10 cellular contexts compared by ENCODE assay signal in the genomic region with DNA sequence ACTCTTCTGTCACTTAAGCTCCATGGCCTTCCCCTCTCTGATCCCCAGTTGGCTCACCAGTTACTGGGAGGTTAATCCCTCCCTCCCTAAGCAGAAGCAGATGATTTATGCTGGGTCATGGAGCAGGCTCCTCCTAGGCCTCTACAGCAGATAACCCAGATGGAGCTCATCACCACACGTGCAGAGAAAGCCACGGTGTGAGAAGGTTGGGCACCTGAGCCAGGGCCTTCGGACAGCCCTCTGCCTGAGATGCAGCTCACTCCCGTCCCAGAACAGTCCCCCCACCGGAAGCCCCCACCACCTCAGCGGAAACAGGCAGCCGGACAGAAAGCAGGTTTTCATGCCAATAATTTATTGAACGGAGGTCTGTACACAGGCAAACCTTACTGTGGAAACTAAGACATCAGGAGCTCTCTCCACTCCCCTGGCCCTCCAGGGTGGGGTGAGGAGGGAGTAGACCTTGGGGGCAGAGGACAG. TPM values are rescaled to one million over a fixed set of nuclear protein-coding genes. Genes with fewer than 3 reads are reported as not detected.
DNase-seq lines count a peak whose midpoint lies in the region; ATAC-seq and TF ChIP-seq lines count a peak whose summit lies in the region.
"Had no signal": no experiment of that assay in that cellular context is flagged by ENCODE, and none has a peak within 500 bp of the region (broad histone marks: within the 10 kb centered on the region; RNA-seq: fewer than 3 reads in every experiment).

No MANE protein-coding gene starts in this region.

- H3K4me2 ChIP-seq in IMR-90 (ENCODE audit: low read depth, low read length) = no peak overlapping the region

- no peak overlapping the region for H4K91ac ChIP-seq in IMR-90 (ENCODE audit: insufficient read depth, low read depth, low read length)

- in situ Hi-C loops in IMR-90 (cut with MboI; ENCODE audit: low sequenced_read_pairs) = no loop called here

- TF ChIP-seq POLR2A in IMR-90 (IDR thresholded peaks at IDR 0.05; ENCODE audit: low read depth, low read length) = no peak

- DNase-seq in IMR-90 (peak; percentile 12), choroid plexus epithelial cell (ENCODE audit: low read depth) (peak; percentile 13), Ammon's horn (ENCODE audit: low spot score) (no peak), cerebellar nuclear complex (lab: John Stamatoyannopoulos, UW) (no peak)
- DNase-seq: adrenal gland, hypothalamus, NCI-H1436 treated with DMSO at 0.1 percent for 48 hours had no signal

- H3K14ac ChIP-seq in IMR-90 (replicated peaks; ENCODE audit: low read depth, low read length) = no peak overlapping the region

- no peaks in the 10 kb centered on the region for H3K9me3 ChIP-seq in IMR-90 (ENCODE audit: control insufficient read depth, insufficient read depth, low read length)
- H3K9me3 ChIP-seq: adrenal gland, pancreas had no signal

- H3K9ac ChIP-seq in IMR-90 (ENCODE audit: low read depth, low read length) = no peak overlapping the region

- H3K4me3 ChIP-seq in IMR-90 (ENCODE audit: insufficient read depth, low read depth, low read length) = no peak overlapping the region
- H3K4me3 ChIP-seq in choroid plexus epithelial cell (ENCODE audit: low read depth, low read length) = no peak overlapping the region
- H3K4me3 ChIP-seq: adrenal gland, pancreas had no signal

- H3K4ac ChIP-seq in IMR-90 (ENCODE audit: low read depth, low read length) = no peak overlapping the region

- dilution Hi-C loops in IMR-90 (cut with HindIII; ENCODE audit: low sequenced_read_pairs, unreplicated experiment) = no loop called here

- TF ChIP-seq CTCF in 22Rv1 (IDR thresholded peaks at IDR 0.05) (no peak), IMR-90 (conservative IDR thresholded peaks at IDR 0.05; ENCODE audit: low read depth, low read length) (no peak), choroid plexus epithelial cell (conservative IDR thresholded peaks at IDR 0.05; ENCODE audit: low read depth, low read length) (no peak)

- H2AK5ac ChIP-seq in IMR-90 (ENCODE audit: low read depth, low read length) = no peak overlapping the region

- no peak overlapping the region for H3K56ac ChIP-seq in IMR-90 (ENCODE audit: extremely low read depth, insufficient read depth, low read length)

- WGBS in IMR-90 (ENCODE audit: extremely low coverage in 2 of 2, insufficient read length in 1 of 2), 2 experiments = 18% methylated on average over 3 of the region's 8 CpGs; no CpG with 5 or more reads in 1 of the 2 experiments

- no TSS peak for BruUV-seq in IMR-90 (replicated peaks; lab: Mats Ljungman, UMichigan)

- no peak overlapping the region for H2BK120ac ChIP-seq in IMR-90 (ENCODE audit: low read depth, low read length)

- peak overlapping the region; percentile 15; the same call in 1 of the 2 replicates for H3K27ac ChIP-seq in 22Rv1
- no peak overlapping the region for H3K27ac ChIP-seq in IMR-90 (ENCODE audit: insufficient read depth, low read length)
- H3K27ac ChIP-seq: pancreas had no signal

- ATAC-seq in IMR-90 (ENCODE audit: low read depth) = peak; percentile 40
- no peak for ATAC-seq in HG03378 (IDR thresholded peaks at IDR 0.05; ENCODE audit: unreplicated experiment)

- H3K79me1 ChIP-seq in IMR-90 (ENCODE audit: low read depth in 1 of 2, low read length in 2 of 2) = peaks cover 38 to 82% of the 10 kb centered on the region in 2 experiments

- no peak for TF ChIP-seq RAD21 in IMR-90 (IDR thresholded peaks at IDR 0.05; ENCODE audit: low read length)

- no peak overlapping the region for H4K5ac ChIP-seq in IMR-90 (ENCODE audit: low read depth, low read length)

- POLR2A ChIA-PET in IMR-90 (lab: Charles Lee; ENCODE audit: unreplicated experiment) = interaction anchor here (0.5 kb wide), 1 partner anchor 19 kb away, joined by 3 read pairs; no protein-coding TSS in a partner anchor

- intact Hi-C loops in IMR-90 (cut with micrococcal nuclease) = no loop called here

- no peaks in the 10 kb centered on the region for H3K27me3 ChIP-seq in IMR-90 (ENCODE audit: control insufficient read depth, insufficient read depth, low read length)
- H3K27me3 ChIP-seq: adrenal gland, pancreas had no signal

- H4K20me1 ChIP-seq in IMR-90 (ENCODE audit: insufficient read depth, low read length) = peaks cover 85% of the 10 kb centered on the region

- peaks cover 79% of the 10 kb centered on the region for H3K36me3 ChIP-seq in IMR-90 (ENCODE audit: control insufficient read depth, insufficient read depth, low read length)

- no peak overlapping the region for H3K23ac ChIP-seq in IMR-90 (ENCODE audit: low read depth, low read length)

- no peak overlapping the region for H2BK15ac ChIP-seq in IMR-90 (ENCODE audit: low read depth, low read length)

- no peak overlapping the region for H2BK20ac ChIP-seq in IMR-90 (ENCODE audit: low read depth, low read length)

- H3K9me1 ChIP-seq in IMR-90 (ENCODE audit: insufficient read depth, low read length) = peaks cover 14% of the 10 kb centered on the region; the same call in 1 of the 2 replicates

- H2AFZ ChIP-seq in IMR-90 (replicated peaks; ENCODE audit: low read length, poor library complexity) = no peak overlapping the region

- H3K4me1 ChIP-seq in IMR-90 (ENCODE audit: control insufficient read depth, insufficient read depth, low read length) = no peaks in the 10 kb centered on the region
- H3K4me1 ChIP-seq: pancreas had no signal

- no peak overlapping the region for H4K8ac ChIP-seq in IMR-90 (ENCODE audit: low read depth in 2 of 2, low read length in 2 of 2)

- peak overlapping the region; percentile 55 for H2AK9ac ChIP-seq in IMR-90 (replicated peaks; ENCODE audit: low read depth, low read length, poor library complexity)

- H2BK5ac ChIP-seq in IMR-90 (ENCODE audit: low read depth, low read length, poor library complexity, severe bottlenecking) = no peak overlapping the region

- H3K18ac ChIP-seq in IMR-90 (ENCODE audit: low read depth, low read length) = no peak overlapping the region

- CTCF ChIA-PET in IMR-90 (lab: Yijun Ruan, JAX) = interaction anchor here (0.5 kb wide), 1 partner anchor 113 kb away, joined by 3 read pairs; no protein-coding TSS in a partner anchor

TF ChIP-seq in IMR-90, 13 proteins besides CTCF, POLR2A, EP300 and RAD21:
- TF ChIP-seq MXI1 (IDR thresholded peaks at IDR 0.05; ENCODE audit: borderline replicate concordance, low read depth, low read length) = no peak
- no peak for TF ChIP-seq CEBPB (IDR thresholded peaks at IDR 0.05; ENCODE audit: low read depth, low read length)

RNA-seq across cellular contexts. Expression of a gene that starts 9.8 kb away (rescaled TPM):
- total RNA-seq in IMR-90 (2012; rRNA removed) = 13.6 and 14.2 TPM in 2 replicates
- 6.8 and 7.3 TPM in 2 replicates for polyA plus RNA-seq in IMR-90 (2012; rRNA removed)
- polyA plus RNA-seq in IMR-90 (2012; cell fraction: cytosol; rRNA removed) = 3.2 and 6.0 TPM in 2 replicates
- 5.4 and 9.9 TPM in 2 replicates for polyA plus RNA-seq in IMR-90 (2012; cell fraction: nucleus; rRNA removed; ENCODE audit: low replicate concordance)

RNA-seq across cellular contexts. Expression of a gene that starts 12.4 kb away (rescaled TPM):
- 8.1 and 8.2 TPM in 2 replicates for total RNA-seq in IMR-90 (2012; rRNA removed)
- polyA plus RNA-seq in IMR-90 (2012; rRNA removed) = 21.0 and 26.1 TPM in 2 replicates
- 28.9 and 45.6 TPM in 2 replicates for polyA plus RNA-seq in IMR-90 (2012; cell fraction: cytosol; rRNA removed)
- polyA plus RNA-seq in IMR-90 (2012; cell fraction: nucleus; rRNA removed; ENCODE audit: low replicate concordance) = 21.5 and 40.6 TPM in 2 replicates

RNA-seq across cellular contexts. Expression of a gene that starts 12.5 kb away (rescaled TPM):
- 6.9 and 8.1 TPM in 2 replicates for total RNA-seq in IMR-90 (2012; rRNA removed)
- 41.4 and 43.3 TPM in 2 replicates for polyA plus RNA-seq in IMR-90 (2012; rRNA removed)
- 24.3 and 37.8 TPM in 2 replicates for polyA plus RNA-seq in IMR-90 (2012; cell fraction: cytosol; rRNA removed)
- 37.0 and 39.0 TPM in 2 replicates for polyA plus RNA-seq in IMR-90 (2012; cell fraction: nucleus; rRNA removed; ENCODE audit: low replicate concordance)

RNA-seq across cellular contexts. Expression of a gene that starts 25.0 kb away (rescaled TPM):
- 5.2 and 6.1 TPM in 2 replicates for total RNA-seq in IMR-90 (2012; rRNA removed)
- polyA plus RNA-seq in IMR-90 (2012; rRNA removed) = 32.4 and 50.9 TPM in 2 replicates
- 21.0 and 43.3 TPM in 2 replicates for polyA plus RNA-seq in IMR-90 (2012; cell fraction: cytosol; rRNA removed)
- 185 and 200 TPM in 2 replicates for polyA plus RNA-seq in IMR-90 (2012; cell fraction: nucleus; rRNA removed; ENCODE audit: low replicate concordance)

RNA-seq across cellular contexts. Expression of a gene that starts 39.2 kb away (rescaled TPM):
- total RNA-seq in IMR-90 (2012; rRNA removed) = 1.8 and 2.5 TPM in 2 replicates
- polyA plus RNA-seq in IMR-90 (2012; rRNA removed) = 23.2 and 27.3 TPM in 2 replicates
- polyA plus RNA-seq in IMR-90 (2012; cell fraction: cytosol; rRNA removed) = 20.0 and 22.5 TPM in 2 replicates
- 50.1 and 139 TPM in 2 replicates for polyA plus RNA-seq in IMR-90 (2012; cell fraction: nucleus; rRNA removed; ENCODE audit: low replicate concordance)

Comparison
In these comparisons a context has a peak if more than half of its experiments do, and no peak if none do; other contexts are left out.
1. DNase-seq: peak in IMR-90 (single experiment) and choroid plexus epithelial cell (single experiment); none in Ammon's horn (single experiment) and cerebellar nuclear complex (0 of 2).